In genomic region chr15:60649845-60650548, GRCh38 we compare ENCODE assay signal across 8 cellular contexts.
DNase-seq lines count a peak whose midpoint lies in the region; TF ChIP-seq lines count a peak whose summit lies in the region.

No MANE protein-coding gene starts in this region.

- no peaks in the 10 kb centered on the region for H3K27me3 ChIP-seq in H9 (ENCODE audit: insufficient read depth, low read length)

- peak overlapping the region; percentile 59 for H3T11ph ChIP-seq in H9 (ENCODE audit: low read length)

- H3K79me2 ChIP-seq in H9 (ENCODE audit: insufficient read depth, low read length) = no peaks in the 10 kb centered on the region

- TF ChIP-seq CTCF in H9 (conservative IDR thresholded peaks at IDR 0.05) = 0 out of 3 replicates have a peak, but pooled peaks have one; percentile 13

- DNase-seq in DMS79 (lab: John Stamatoyannopoulos, UW) = peak; percentile 1
- DNase-seq in H9 = no peak
- DNase-seq in activated CD4-positive, alpha-beta memory T cell treated with anti-CD3 and anti-CD28 coated beads for 36 hours = peak; percentile 68
- DNase-seq in left kidney (ENCODE audit: low read depth, low spot score) = peak; percentile 35
- DNase-seq in SIG-M5 treated with dmso at 0.1 percent for 504 hours (lab: John Stamatoyannopoulos, UW; ENCODE audit: unreplicated experiment) = no peak
- no peak for DNase-seq in SKM-1 (lab: John Stamatoyannopoulos, UW; ENCODE audit: unreplicated experiment)
- DNase-seq in NCI-H526 (lab: John Stamatoyannopoulos, UW) = no peak
- DNase-seq in SW 1271 (lab: John Stamatoyannopoulos, UW) = no peak

- H3K36me3 Mint-ChIP-seq in H9 (ENCODE audit: insufficient read depth in 1 of 3, low read depth in 3 of 3) = no peaks in the 10 kb centered on the region
- H3K36me3 Mint-ChIP-seq in activated CD4-positive, alpha-beta memory T cell treated with anti-CD3 and anti-CD28 coated beads for 36 hours = no peaks in the 10 kb centered on the region

- H3K23ac ChIP-seq in H9 (ENCODE audit: insufficient read length, low read depth, low read length) = no peak overlapping the region

- intact Hi-C loops in activated CD4-positive, alpha-beta memory T cell treated with anti-CD3 and anti-CD28 coated beads for 36 hours (cut with micrococcal nuclease) = loop anchor here (1.0 to 2.0 kb wide), 8 partner anchors 10 to 267 kb away; no protein-coding TSS in a partner anchor

- no peak overlapping the region for H3K56ac ChIP-seq in H9 (ENCODE audit: insufficient read length, low read depth, low read length)

- H3K23me2 ChIP-seq in H9 (ENCODE audit: insufficient read length, low read depth, low read length, poor library complexity, severe bottlenecking) = no peaks in the 10 kb centered on the region

- no peaks in the 10 kb centered on the region for H3K27me3 Mint-ChIP-seq in H9 (ENCODE audit: low read depth)
- no peaks in the 10 kb centered on the region for H3K27me3 Mint-ChIP-seq in activated CD4-positive, alpha-beta memory T cell treated with anti-CD3 and anti-CD28 coated beads for 36 hours

- H3K27ac Mint-ChIP-seq in H9 = peak overlapping the region in 2 of 3 experiments; percentile 63 to 89; a peak in 2 of 7 replicates
- peak overlapping the region; percentile 87 for H3K27ac Mint-ChIP-seq in activated CD4-positive, alpha-beta memory T cell treated with anti-CD3 and anti-CD28 coated beads for 36 hours

- POLR2A ChIA-PET in activated CD4-positive, alpha-beta memory T cell treated with anti-CD3 and anti-CD28 coated beads for 36 hours (lab: Charles Lee) = interaction anchor here (0.6 to 3.9 kb wide), 17 partner anchors 12 to 282 kb away, joined by 3 to 28 read pairs (median 4); no protein-coding TSS in a partner anchor

- H3K4me1 Mint-ChIP-seq in H9 = peaks cover 70 to 73% of the 10 kb centered on the region in 2 experiments
- H3K4me1 Mint-ChIP-seq in activated CD4-positive, alpha-beta memory T cell treated with anti-CD3 and anti-CD28 coated beads for 36 hours (ENCODE audit: low read depth) = peaks cover 58% of the 10 kb centered on the region

- H2BK120ac ChIP-seq in H9 (ENCODE audit: low read depth, low read length, poor library complexity, severe bottlenecking) = no peak overlapping the region

- peak overlapping the region in 1 of 2 experiments; percentile 46; a peak in 3 of 5 replicates for H3K4me3 Mint-ChIP-seq in H9
- peak overlapping the region; percentile 54 for H3K4me3 Mint-ChIP-seq in activated CD4-positive, alpha-beta memory T cell treated with anti-CD3 and anti-CD28 coated beads for 36 hours

- no peak overlapping the region for H3K4me2 ChIP-seq in H9 (ENCODE audit: insufficient read depth, insufficient read length, low read length)

- H4K5ac ChIP-seq in H9 (ENCODE audit: insufficient read length, low read depth, low read length) = no peak overlapping the region

- no peaks in the 10 kb centered on the region for H3K9me3 ChIP-seq in H9 (ENCODE audit: control insufficient read depth, low read depth, low read length)

- no peaks in the 10 kb centered on the region for H3K79me1 ChIP-seq in H9 (ENCODE audit: insufficient read depth, low read depth, low read length, poor library complexity, severe bottlenecking)

- no CpG with 5 or more reads among the region's 10 CpGs for WGBS in H9 (ENCODE audit: extremely low coverage, insufficient read length, low lambda C conversion rate)

- no peak overlapping the region for H2AK5ac ChIP-seq in H9 (ENCODE audit: insufficient read length, low read length)

- H2BK12ac ChIP-seq in H9 (ENCODE audit: insufficient read length, low read depth, low read length) = no peak overlapping the region

- no peak overlapping the region for H3K4ac ChIP-seq in H9 (ENCODE audit: low read depth, low read length)

- H3K4me1 ChIP-seq in H9 (ENCODE audit: insufficient read depth, low read length) = peaks cover 22% of the 10 kb centered on the region; the same call in 1 of the 2 replicates

- no peak overlapping the region for H3K18ac ChIP-seq in H9 (ENCODE audit: insufficient read length, low read depth, low read length)

- H2BK20ac ChIP-seq in H9 (ENCODE audit: low read depth, low read length, poor library complexity, severe bottlenecking) = no peak overlapping the region

- H3K9me3 Mint-ChIP-seq in H9 = no peaks in the 10 kb centered on the region
- H3K9me3 Mint-ChIP-seq in activated CD4-positive, alpha-beta memory T cell treated with anti-CD3 and anti-CD28 coated beads for 36 hours = no peaks in the 10 kb centered on the region

- CTCF ChIA-PET in activated CD4-positive, alpha-beta memory T cell treated with anti-CD3 and anti-CD28 coated beads for 36 hours (lab: Charles Lee) = interaction anchor here (0.6 to 2.7 kb wide), 25 partner anchors 10 to 282 kb away, joined by 3 to 20 read pairs (median 4); no protein-coding TSS in a partner anchor

- H2BK15ac ChIP-seq in H9 (ENCODE audit: low read depth, low read length) = no peak overlapping the region

- H4K8ac ChIP-seq in H9 (replicated peaks; ENCODE audit: insufficient read length, low read depth, low read length) = no peak overlapping the region

- H2BK5ac ChIP-seq in H9 (ENCODE audit: insufficient read length, low read length) = no peak overlapping the region

- H3K9ac ChIP-seq in H9 (ENCODE audit: extremely low read depth, insufficient read length, low read length) = no peak overlapping the region

- no peak overlapping the region for H3K27ac ChIP-seq in H9 (ENCODE audit: insufficient read length, low read depth, low read length)

- H3K14ac ChIP-seq in H9 (ENCODE audit: insufficient read depth, low read length) = no peak overlapping the region

- no peaks in the 10 kb centered on the region for H4K20me1 ChIP-seq in H9 (ENCODE audit: control insufficient read depth, insufficient read depth, insufficient read length)

- H4K91ac ChIP-seq in H9 (ENCODE audit: insufficient read length, low read depth, low read length) = no peak overlapping the region

- H2AFZ ChIP-seq in H9 (ENCODE audit: low read length) = peak overlapping the region; percentile 49

Comparison
In these comparisons a context has a peak if more than half of its experiments do, and no peak if none do; other contexts are left out.
1. DNase-seq: peak in DMS79 (single experiment), activated CD4-positive, alpha-beta memory T cell treated with anti-CD3 and anti-CD28 coated beads for 36 hours (single experiment) and left kidney (single experiment); none in H9 (single experiment), SIG-M5 treated with dmso at 0.1 percent for 504 hours (single experiment), SKM-1 (single experiment), NCI-H526 (0 of 2) and SW 1271 (0 of 2).